In genomic region chr5:156722358-156722757, GRCh38 we compare ENCODE assay signal across 20 cellular contexts.
DNase-seq lines count a peak whose midpoint lies in the region; ATAC-seq and TF ChIP-seq lines count a peak whose summit lies in the region.
"Had no signal": no experiment of that assay in that cellular context is flagged by ENCODE, and none has a peak within 500 bp of the region (broad histone marks: within the 10 kb centered on the region; RNA-seq: fewer than 3 reads in every experiment).

No MANE protein-coding gene starts in this region.

- peaks cover 6% of the 10 kb centered on the region for H3K4me1 Mint-ChIP-seq in progenitor cell of endocrine pancreas (ENCODE audit: low read depth)
- H3K4me1 Mint-ChIP-seq: B cell had no signal

- H3K27ac Mint-ChIP-seq in progenitor cell of endocrine pancreas: no peak overlapping the region
- H3K27ac Mint-ChIP-seq: B cell; CD4-positive, alpha-beta T cell; CD8-positive, alpha-beta T cell had no signal

- no peaks in the 10 kb centered on the region for H3K36me3 Mint-ChIP-seq in progenitor cell of endocrine pancreas (ENCODE audit: insufficient read depth)
- H3K36me3 Mint-ChIP-seq: CD8-positive, alpha-beta T cell had no signal

- H3K4me3 ChIP-seq in heart left ventricle (no peak overlapping the region), right atrium auricular region (no peak overlapping the region), heart right ventricle (no peak overlapping the region)
- H3K4me3 ChIP-seq: A549; BLaER1 treated with 17β-estradiol and CSF1 and Interleukin-3, amounts not matched to agents 10 nM and 100 nM had no signal

- H3K9me3 ChIP-seq in heart left ventricle: no peaks in the 10 kb centered on the region
- H3K9me3 ChIP-seq in right atrium auricular region: no peaks in the 10 kb centered on the region
- H3K9me3 ChIP-seq in heart right ventricle: no peaks in the 10 kb centered on the region
- H3K9me3 ChIP-seq: A549; BLaER1 treated with 17β-estradiol and CSF1 and Interleukin-3, amounts not matched to agents 10 nM and 100 nM had no signal

- no peaks in the 10 kb centered on the region for H3K27me3 ChIP-seq in heart left ventricle
- H3K27me3 ChIP-seq in right atrium auricular region: no peaks in the 10 kb centered on the region
- H3K27me3 ChIP-seq in heart right ventricle: no peaks in the 10 kb centered on the region
- H3K27me3 ChIP-seq: BLaER1 treated with 17β-estradiol and CSF1 and Interleukin-3, amounts not matched to agents 10 nM and 100 nM had no signal

- no peak for TF ChIP-seq POLR2A in heart left ventricle (IDR thresholded peaks at IDR 0.05)

- no peaks in the 10 kb centered on the region for H3K36me3 ChIP-seq in heart left ventricle
- no peaks in the 10 kb centered on the region for H3K36me3 ChIP-seq in right atrium auricular region
- no peaks in the 10 kb centered on the region for H3K36me3 ChIP-seq in heart right ventricle
- H3K36me3 ChIP-seq: BLaER1 treated with 17β-estradiol and CSF1 and Interleukin-3, amounts not matched to agents 10 nM and 100 nM had no signal

- intact Hi-C loops in Right ventricle myocardium inferior (cut with DNase I): no loop called here
- intact Hi-C loops in left cardiac atrium (cut with DNase I): no loop called here
- intact Hi-C loops in heart left ventricle (cut with DNase I): no loop called here
- intact Hi-C loops in heart right ventricle (cut with DNase I): no loop called here
- intact Hi-C loops in left ventricle myocardium superior (cut with micrococcal nuclease): no loop called here

- no peak overlapping the region for H3K4me3 Mint-ChIP-seq in progenitor cell of endocrine pancreas (ENCODE audit: low read depth)
- H3K4me3 Mint-ChIP-seq: B cell; CD4-positive, alpha-beta T cell; CD8-positive, alpha-beta T cell had no signal

- peak overlapping the region in 7 of 12 donors; percentile 1 to 51 (median 17) for H3K27ac ChIP-seq in heart left ventricle
- H3K27ac ChIP-seq in right atrium auricular region: peak overlapping the region in 1 of 2 donors; percentile 76
- H3K27ac ChIP-seq in heart right ventricle: peak overlapping the region in 6 of 10 donors; percentile 8 to 37 (median 23)
- H3K27ac ChIP-seq: 22Rv1; A549; BLaER1 treated with 17β-estradiol and CSF1 and Interleukin-3, amounts not matched to agents 10 nM and 100 nM; C4-2B had no signal

- ATAC-seq in Right ventricle myocardium inferior (peak; percentile 41), left cardiac atrium (no peak), heart left ventricle (peak; percentile 38 to 68 (median 47)), heart right ventricle (peak in 1 of 8 donors; percentile 79), left ventricle myocardium superior (peak; percentile 74)
- ATAC-seq: A549; CD8-positive, alpha-beta T cell had no signal

- DNase-seq in Right ventricle myocardium inferior (ENCODE audit: missing footprints) (no peak), left cardiac atrium (no peak), heart left ventricle (no peak), right atrium auricular region (ENCODE audit: low spot score) (no peak), heart right ventricle (no peak), left ventricle myocardium superior (no peak), progenitor cell of endocrine pancreas (ENCODE audit: low spot score, unreplicated experiment) (no peak), NCI-H446 (lab: John Stamatoyannopoulos, UW) (no peak)
- DNase-seq: AML-193; Caco-2; Calu3; CD4-positive, alpha-beta T cell; CD8-positive, alpha-beta T cell; DMS79 treated with DMSO at 0.1 percent for 48 hours; GF-D8 had no signal

- H3K4me1 ChIP-seq in heart left ventricle (peaks cover 0 to 21% (median 0%) of the 10 kb centered on the region in 12 donors), right atrium auricular region (peaks cover 0 to 9% of the 10 kb centered on the region in 2 donors), heart right ventricle (peaks cover 0 to 23% (median 5%) of the 10 kb centered on the region in 9 donors)
- H3K4me1 ChIP-seq: A549, Caco-2 had no signal

- no peaks in the 10 kb centered on the region for H3K9me3 Mint-ChIP-seq in progenitor cell of endocrine pancreas (ENCODE audit: low read depth)
- H3K9me3 Mint-ChIP-seq: CD4-positive, alpha-beta T cell; CD8-positive, alpha-beta T cell had no signal

- H3K27me3 Mint-ChIP-seq in progenitor cell of endocrine pancreas: peaks cover 5% of the 10 kb centered on the region

- TF ChIP-seq CTCF in heart left ventricle (IDR thresholded peaks at IDR 0.05): no peak
- TF ChIP-seq CTCF in right atrium auricular region (IDR thresholded peaks at IDR 0.05): no peak
- TF ChIP-seq CTCF in heart right ventricle (IDR thresholded peaks at IDR 0.05): no peak
- TF ChIP-seq CTCF in progenitor cell of endocrine pancreas (IDR thresholded peaks at IDR 0.05; ENCODE audit: unreplicated experiment): no peak

Comparison
In these comparisons a context has a peak if more than half of its experiments do, and no peak if none do; other contexts are left out.
1. ATAC-seq: peak in Right ventricle myocardium inferior (single experiment), heart left ventricle (4 of 4) and left ventricle myocardium superior (single experiment); none in left cardiac atrium (0 of 2).